ENCODE assay signal across 1 cellular context in the genomic region with DNA sequence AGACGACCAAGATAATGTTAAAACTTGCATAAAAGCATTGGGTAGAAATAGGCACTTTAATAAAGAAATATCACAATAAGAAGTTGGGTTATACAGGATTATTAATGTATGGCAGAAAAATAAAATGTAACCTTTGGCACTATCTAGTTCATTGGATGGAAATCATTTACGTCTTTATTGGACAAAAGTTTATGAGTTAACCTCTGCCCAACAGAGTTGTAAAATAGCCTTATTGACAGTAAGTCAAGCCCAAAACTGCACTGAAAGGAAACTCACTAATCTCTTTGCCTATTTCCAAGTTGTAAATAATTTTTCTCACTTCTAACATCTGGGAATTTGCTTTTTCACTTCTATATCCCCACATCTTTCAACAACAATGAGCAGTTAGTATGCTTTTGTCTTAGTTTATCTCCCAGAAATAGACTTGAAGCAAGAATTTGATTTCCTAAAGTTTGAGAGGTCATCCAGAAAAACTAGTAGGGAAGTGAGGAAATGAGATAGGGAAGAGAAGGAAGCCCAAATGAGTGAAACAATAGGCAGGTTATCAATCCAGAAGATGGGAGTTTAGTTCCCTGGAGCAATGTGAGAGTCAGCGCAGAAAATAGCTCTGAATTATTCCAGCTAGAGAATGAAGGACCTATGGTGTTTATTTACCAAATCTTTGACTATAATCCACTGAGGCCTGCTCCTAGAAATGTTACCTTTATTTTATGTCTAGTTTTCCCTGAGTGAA.
TF ChIP-seq lines count a peak whose summit lies in the region.

No MANE protein-coding gene starts in this region.

TF ChIP-seq in HepG2, 621 proteins besides CTCF, POLR2A, EP300 and RAD21 (continued from another document):
- TF ChIP-seq BORCS8-MEF2B (CRISPR knock-in tag; IDR thresholded peaks at IDR 0.05), result no peak
- no peak for TF ChIP-seq CC2D1A (CRISPR knock-in tag; IDR thresholded peaks at IDR 0.05)
- no peak for TF ChIP-seq ZNF34 (CRISPR knock-in tag; IDR thresholded peaks at IDR 0.05; ENCODE audit: borderline replicate concordance)
- TF ChIP-seq SRF (IDR thresholded peaks at IDR 0.05; ENCODE audit: low read depth, low read length), result no peak
- no peak for TF ChIP-seq ZNF235 (CRISPR knock-in tag; IDR thresholded peaks at IDR 0.05; ENCODE audit: borderline replicate concordance)
- TF ChIP-seq SIX4 (CRISPR knock-in tag; IDR thresholded peaks at IDR 0.05), result no peak
- TF ChIP-seq, protein P1, sequence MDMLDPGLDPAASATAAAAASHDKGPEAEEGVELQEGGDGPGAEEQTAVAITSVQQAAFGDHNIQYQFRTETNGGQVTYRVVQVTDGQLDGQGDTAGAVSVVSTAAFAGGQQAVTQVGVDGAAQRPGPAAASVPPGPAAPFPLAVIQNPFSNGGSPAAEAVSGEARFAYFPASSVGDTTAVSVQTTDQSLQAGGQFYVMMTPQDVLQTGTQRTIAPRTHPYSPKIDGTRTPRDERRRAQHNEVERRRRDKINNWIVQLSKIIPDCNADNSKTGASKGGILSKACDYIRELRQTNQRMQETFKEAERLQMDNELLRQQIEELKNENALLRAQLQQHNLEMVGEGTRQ (IDR thresholded peaks at IDR 0.05; ENCODE audit: low read depth, low read length), result no peak
- TF ChIP-seq, protein P1 (CRISPR knock-in tag; IDR thresholded peaks at IDR 0.05; ENCODE audit: borderline replicate concordance), result no peak
